11 cellular contexts compared by ENCODE assay signal in the genomic region with DNA sequence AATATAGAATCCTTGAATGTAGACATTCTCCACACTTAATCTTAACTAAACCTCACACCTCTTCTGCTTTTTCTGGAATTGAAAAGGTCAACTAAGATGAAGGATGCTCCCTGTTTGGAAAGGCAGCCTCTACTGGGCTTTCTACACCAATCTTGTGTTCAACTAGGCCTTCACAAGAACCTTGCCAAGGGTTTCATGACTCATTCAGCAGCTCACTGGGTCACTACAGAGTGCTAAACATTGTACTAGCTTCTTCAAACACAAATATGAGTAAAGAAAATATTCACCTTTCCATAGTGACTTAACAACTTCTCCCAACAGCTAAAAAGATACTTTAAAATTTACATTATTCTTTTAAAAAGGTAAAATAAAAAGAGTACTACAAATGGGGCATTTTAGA.
"Had no signal": no experiment of that assay in that cellular context is flagged by ENCODE, and none has a peak within 500 bp of the region (broad histone marks: within the 10 kb centered on the region; RNA-seq: fewer than 3 reads in every experiment).

No MANE protein-coding gene starts in this region.

- H3K4me3 Mint-ChIP-seq: activated B cell treated with CpG ODN at 0.5 μM for 24 hours; activated CD4-positive, alpha-beta T cell treated with anti-CD3 and anti-CD28 coated beads, Interleukin-2, amount 10 ng/mL, durations not matched to agents 7 days and 5 days; activated naive CD4-positive, alpha-beta T cell treated with anti-CD3 and anti-CD28 coated beads, Interleukin-2, amount 10 ng/mL, durations not matched to agents 7 days and 5 days; activated T-helper 17 cell treated with anti-CD3 and anti-CD28 coated beads, Interleukin-2, amount 50 U/mL, for 72 hours; brain; neural crest cell had no signal

- ATAC-seq: activated T-helper 17 cell treated with anti-CD3 and anti-CD28 coated beads, Interleukin-2, amount 50 U/mL, for 72 hours; gastrocnemius medialis had no signal

- DNase-seq: activated B cell treated with CpG ODN at 0.5 μM for 24 hours; activated CD4-positive, alpha-beta T cell treated with anti-CD3 and anti-CD28 coated beads, Interleukin-2, amount 10 ng/mL, durations not matched to agents 7 days and 5 days; activated naive CD4-positive, alpha-beta T cell treated with anti-CD3 and anti-CD28 coated beads, Interleukin-2, amount 10 ng/mL, durations not matched to agents 7 days and 5 days; activated T-cell treated with anti-CD3 and anti-CD28 coated beads for 4 hours; dermis blood vessel endothelial cell; gastrocnemius medialis; kidney; stomach had no signal

- H3K36me3 ChIP-seq: gastrocnemius medialis, stomach had no signal

- H3K4me3 ChIP-seq: gastrocnemius medialis, stomach had no signal

- H3K27ac ChIP-seq: gastrocnemius medialis, stomach had no signal

- H3K27me3 Mint-ChIP-seq: activated B cell treated with CpG ODN at 0.5 μM for 24 hours; activated CD4-positive, alpha-beta T cell treated with anti-CD3 and anti-CD28 coated beads, Interleukin-2, amount 10 ng/mL, durations not matched to agents 7 days and 5 days; activated naive CD4-positive, alpha-beta T cell treated with anti-CD3 and anti-CD28 coated beads, Interleukin-2, amount 10 ng/mL, durations not matched to agents 7 days and 5 days; activated T-helper 17 cell treated with anti-CD3 and anti-CD28 coated beads, Interleukin-2, amount 50 U/mL, for 72 hours; brain had no signal

- H3K36me3 Mint-ChIP-seq: activated naive CD4-positive, alpha-beta T cell treated with anti-CD3 and anti-CD28 coated beads, Interleukin-2, amount 10 ng/mL, durations not matched to agents 7 days and 5 days; brain had no signal

- H3K4me1 Mint-ChIP-seq: activated B cell treated with CpG ODN at 0.5 μM for 24 hours; activated CD4-positive, alpha-beta T cell treated with anti-CD3 and anti-CD28 coated beads, Interleukin-2, amount 10 ng/mL, durations not matched to agents 7 days and 5 days; activated naive CD4-positive, alpha-beta T cell treated with anti-CD3 and anti-CD28 coated beads, Interleukin-2, amount 10 ng/mL, durations not matched to agents 7 days and 5 days; activated T-helper 17 cell treated with anti-CD3 and anti-CD28 coated beads, Interleukin-2, amount 50 U/mL, for 72 hours had no signal

- H3K4me1 ChIP-seq: gastrocnemius medialis, stomach had no signal

- H3K27ac Mint-ChIP-seq: activated B cell treated with CpG ODN at 0.5 μM for 24 hours; activated CD4-positive, alpha-beta T cell treated with anti-CD3 and anti-CD28 coated beads, Interleukin-2, amount 10 ng/mL, durations not matched to agents 7 days and 5 days; activated naive CD4-positive, alpha-beta T cell treated with anti-CD3 and anti-CD28 coated beads, Interleukin-2, amount 10 ng/mL, durations not matched to agents 7 days and 5 days; activated T-helper 17 cell treated with anti-CD3 and anti-CD28 coated beads, Interleukin-2, amount 50 U/mL, for 72 hours; brain had no signal

- H3K27me3 ChIP-seq: gastrocnemius medialis, stomach had no signal

- H3K9me3 ChIP-seq: gastrocnemius medialis, stomach had no signal

- FAIRE-seq: kidney had no signal

- H3K9me3 Mint-ChIP-seq: activated B cell treated with CpG ODN at 0.5 μM for 24 hours; activated CD4-positive, alpha-beta T cell treated with anti-CD3 and anti-CD28 coated beads, Interleukin-2, amount 10 ng/mL, durations not matched to agents 7 days and 5 days; activated naive CD4-positive, alpha-beta T cell treated with anti-CD3 and anti-CD28 coated beads, Interleukin-2, amount 10 ng/mL, durations not matched to agents 7 days and 5 days; activated T-helper 17 cell treated with anti-CD3 and anti-CD28 coated beads, Interleukin-2, amount 50 U/mL, for 72 hours; brain; neural crest cell had no signal
